Comparison of ENCODE assay signal across 1 cellular context in the genomic region with DNA sequence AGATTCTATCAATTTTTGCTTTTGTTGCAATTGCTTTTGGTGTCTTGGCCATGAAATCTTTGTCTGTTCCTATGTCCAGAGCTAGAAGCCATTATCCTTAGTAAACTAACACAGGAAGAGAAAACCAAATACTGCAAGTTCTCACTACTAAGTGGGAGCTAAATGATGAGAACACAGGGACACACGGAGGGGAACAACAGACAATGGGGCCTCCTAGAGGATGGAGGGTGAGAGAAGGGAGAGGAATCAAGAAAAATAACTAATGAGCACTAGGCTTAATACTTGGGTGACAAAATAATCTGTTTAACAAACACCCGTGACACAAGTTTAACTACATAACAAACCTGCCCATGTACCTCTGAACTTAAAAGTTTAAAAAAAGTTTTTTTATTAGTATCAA.
TF ChIP-seq lines count a peak whose summit lies in the region.

No MANE protein-coding gene starts in this region.

TF ChIP-seq in H1, 55 proteins besides CTCF, POLR2A, EP300 and RAD21 (continued from another document):
- TF ChIP-seq NRF1 (IDR thresholded peaks at IDR 0.05; ENCODE audit: low read depth, low read length) (no peak), CBX5 (IDR thresholded peaks at IDR 0.05; ENCODE audit: low read depth, low read length) (no peak), POLR2AphosphoS5 (IDR thresholded peaks at IDR 0.05; ENCODE audit: low read depth, low read length) (no peak), RXRA (IDR thresholded peaks at IDR 0.05; ENCODE audit: insufficient read depth, low read depth, low read length) (no peak), BRCA1 (IDR thresholded peaks at IDR 0.05; ENCODE audit: low read depth, low read length) (no peak), KDM1A (IDR thresholded peaks at IDR 0.05; ENCODE audit: borderline replicate concordance, low read length) (no peak), CREB1 (IDR thresholded peaks at IDR 0.05) (no peak), EZH2 (IDR thresholded peaks at IDR 0.05; ENCODE audit: low read depth, low read length, severe bottlenecking) (no peak), YY1 (IDR thresholded peaks at IDR 0.05; ENCODE audit: low read depth, low read length) (no peak)
- TF ChIP-seq, protein P1, sequence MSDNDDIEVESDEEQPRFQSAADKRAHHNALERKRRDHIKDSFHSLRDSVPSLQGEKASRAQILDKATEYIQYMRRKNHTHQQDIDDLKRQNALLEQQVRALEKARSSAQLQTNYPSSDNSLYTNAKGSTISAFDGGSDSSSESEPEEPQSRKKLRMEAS (IDR thresholded peaks at IDR 0.05): no peak
- TF ChIP-seq, protein P2, sequence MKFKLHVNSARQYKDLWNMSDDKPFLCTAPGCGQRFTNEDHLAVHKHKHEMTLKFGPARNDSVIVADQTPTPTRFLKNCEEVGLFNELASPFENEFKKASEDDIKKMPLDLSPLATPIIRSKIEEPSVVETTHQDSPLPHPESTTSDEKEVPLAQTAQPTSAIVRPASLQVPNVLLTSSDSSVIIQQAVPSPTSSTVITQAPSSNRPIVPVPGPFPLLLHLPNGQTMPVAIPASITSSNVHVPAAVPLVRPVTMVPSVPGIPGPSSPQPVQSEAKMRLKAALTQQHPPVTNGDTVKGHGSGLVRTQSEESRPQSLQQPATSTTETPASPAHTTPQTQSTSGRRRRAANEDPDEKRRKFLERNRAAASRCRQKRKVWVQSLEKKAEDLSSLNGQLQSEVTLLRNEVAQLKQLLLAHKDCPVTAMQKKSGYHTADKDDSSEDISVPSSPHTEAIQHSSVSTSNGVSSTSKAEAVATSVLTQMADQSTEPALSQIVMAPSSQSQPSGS (IDR thresholded peaks at IDR 0.05; ENCODE audit: low read length): no peak
- TF ChIP-seq, protein P3, sequence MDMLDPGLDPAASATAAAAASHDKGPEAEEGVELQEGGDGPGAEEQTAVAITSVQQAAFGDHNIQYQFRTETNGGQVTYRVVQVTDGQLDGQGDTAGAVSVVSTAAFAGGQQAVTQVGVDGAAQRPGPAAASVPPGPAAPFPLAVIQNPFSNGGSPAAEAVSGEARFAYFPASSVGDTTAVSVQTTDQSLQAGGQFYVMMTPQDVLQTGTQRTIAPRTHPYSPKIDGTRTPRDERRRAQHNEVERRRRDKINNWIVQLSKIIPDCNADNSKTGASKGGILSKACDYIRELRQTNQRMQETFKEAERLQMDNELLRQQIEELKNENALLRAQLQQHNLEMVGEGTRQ (IDR thresholded peaks at IDR 0.05; ENCODE audit: low read length): no peak
